Comparison of ENCODE assay signal across 28 cellular contexts in genomic region chr7:134699871-134700270, GRCh38. TPM values are rescaled to one million over a fixed set of nuclear protein-coding genes. Genes with fewer than 3 reads are reported as not detected.
DNase-seq lines count a peak whose midpoint lies in the region; TF ChIP-seq lines count a peak whose summit lies in the region.
"Had no signal": no experiment of that assay in that cellular context is flagged by ENCODE, and none has a peak within 500 bp of the region (broad histone marks: within the 10 kb centered on the region; RNA-seq: fewer than 3 reads in every experiment).

No MANE protein-coding gene starts in this region.

- no peaks in the 10 kb centered on the region for H3K27me3 Mint-ChIP-seq in nephron (ENCODE audit: low read depth)
- H3K27me3 Mint-ChIP-seq: activated naive CD8-positive, alpha-beta T cell treated with anti-CD3 and anti-CD28 coated beads, Interleukin-2, amount 50 U/mL, for 24 hours; brain had no signal

- H3K4me3 ChIP-seq in GM23248 (no peak overlapping the region), tibial nerve (no peak overlapping the region)
- H3K4me3 ChIP-seq: BLaER1, heart right ventricle, suprapubic skin had no signal

- no peaks in the 10 kb centered on the region for H3K79me2 ChIP-seq in GM23248 (ENCODE audit: insufficient read depth)

- in situ Hi-C loops in GM23248 (cut with MboI): loop anchor here (25.0 kb wide), 1 partner anchor 262 kb away; no protein-coding TSS in a partner anchor

- peak overlapping the region; percentile 37 for H2AFZ ChIP-seq in GM23248

- H4K20me1 ChIP-seq in GM23248 (ENCODE audit: insufficient read depth): no peaks in the 10 kb centered on the region
- H4K20me1 ChIP-seq: BLaER1 had no signal

- no peak overlapping the region for H3K4me3 Mint-ChIP-seq in nephron
- H3K4me3 Mint-ChIP-seq: activated naive CD8-positive, alpha-beta T cell treated with anti-CD3 and anti-CD28 coated beads, Interleukin-2, amount 50 U/mL, for 24 hours; brain; naive thymus-derived CD4-positive, alpha-beta T cell; stimulated activated naive B cell treated with anti-CD40 and anti-IgM and Interleukin-4, amounts not matched to agents 10 μg/mL and 1 μg/mL and 100 μg/mL, for 72 hours had no signal

- peaks cover 32% of the 10 kb centered on the region for H3K4me1 Mint-ChIP-seq in nephron
- H3K4me1 Mint-ChIP-seq: activated naive CD8-positive, alpha-beta T cell treated with anti-CD3 and anti-CD28 coated beads, Interleukin-2, amount 50 U/mL, for 24 hours; naive thymus-derived CD4-positive, alpha-beta T cell; stimulated activated naive B cell treated with anti-CD40 and anti-IgM and Interleukin-4, amounts not matched to agents 10 μg/mL and 1 μg/mL and 100 μg/mL, for 72 hours had no signal

- peak in 1 of 2 donors; percentile 8 for TF ChIP-seq EP300 in tibial nerve (IDR thresholded peaks at IDR 0.05)

- H3F3A ChIP-seq in GM23248 (ENCODE audit: insufficient read depth): peaks cover 27% of the 10 kb centered on the region

- peak overlapping the region; percentile 39 for H3K4me2 ChIP-seq in GM23248 (ENCODE audit: unreplicated experiment)
- H3K4me2 ChIP-seq: BLaER1 had no signal

- TF ChIP-seq POLR2A in tibial nerve (IDR thresholded peaks at IDR 0.05): no peak

- peak overlapping the region in 2 of 3 experiments; percentile 17 to 19 for H3K27ac Mint-ChIP-seq in nephron
- H3K27ac Mint-ChIP-seq: activated naive CD8-positive, alpha-beta T cell treated with anti-CD3 and anti-CD28 coated beads, Interleukin-2, amount 50 U/mL, for 24 hours; brain; naive thymus-derived CD4-positive, alpha-beta T cell; stimulated activated naive B cell treated with anti-CD40 and anti-IgM and Interleukin-4, amounts not matched to agents 10 μg/mL and 1 μg/mL and 100 μg/mL, for 72 hours had no signal

- H3K9ac ChIP-seq in GM23248: no peak overlapping the region
- H3K9ac ChIP-seq: BLaER1 had no signal

- H3K4me1 ChIP-seq in GM23248 (ENCODE audit: insufficient read depth) (peaks cover 22% of the 10 kb centered on the region), tibial nerve (peaks cover 0 to 72% (median 39%) of the 10 kb centered on the region in 4 donors)

- no peaks in the 10 kb centered on the region for H3K9me2 ChIP-seq in GM23248 (ENCODE audit: insufficient read depth)

- H3K27ac ChIP-seq in GM23248 (no peak overlapping the region), tibial nerve (peak overlapping the region; percentile 36 to 93 (median 73))
- H3K27ac ChIP-seq: BLaER1, suprapubic skin had no signal

- peaks cover 2% of the 10 kb centered on the region for H3K9me3 Mint-ChIP-seq in nephron
- H3K9me3 Mint-ChIP-seq: activated naive CD8-positive, alpha-beta T cell treated with anti-CD3 and anti-CD28 coated beads, Interleukin-2, amount 50 U/mL, for 24 hours; brain; naive thymus-derived CD4-positive, alpha-beta T cell; stimulated activated naive B cell treated with anti-CD40 and anti-IgM and Interleukin-4, amounts not matched to agents 10 μg/mL and 1 μg/mL and 100 μg/mL, for 72 hours had no signal

- no peaks in the 10 kb centered on the region for H3K9me3 ChIP-seq in GM23248 (ENCODE audit: low read depth)
- no peaks in the 10 kb centered on the region for H3K9me3 ChIP-seq in tibial nerve
- H3K9me3 ChIP-seq: BLaER1, heart right ventricle, suprapubic skin had no signal

- DNase-seq in GM23248: no peak
- peak; percentile 83 for DNase-seq in dedifferentiated amniotic fluid mesenchymal stem cell (ENCODE audit: extremely low spot score)
- no peak for DNase-seq in tibial nerve (ENCODE audit: low spot score in 2 of 2)
- DNase-seq in SK-N-DZ (ENCODE audit: low spot score): no peak
- DNase-seq in SHP77 (lab: John Stamatoyannopoulos, UW): no peak
- DNase-seq in stimulated activated CD4-positive, alpha-beta T cell treated with anti-CD3 and anti-CD28 coated beads, Interleukin-4, amount 100 ng/mL, for 1 hour: no peak
- DNase-seq: ACHN; activated CD4-positive, alpha-beta T cell treated with anti-CD3 and anti-CD28 coated beads, Interleukin-2, amount 50 U/mL, for 48 hours; activated gamma-delta T cell treated with Interleukin-2 at 50 U/mL for 16 hours; activated naive CD8-positive, alpha-beta T cell treated with anti-CD3 and anti-CD28 coated beads, Interleukin-2, amount 50 U/mL, for 24 hours; activated T-cell treated with anti-CD3 and anti-CD28 coated beads, Interleukin-2, amount 50 U/mL, for 48 hours; DMS153; foreskin fibroblast; heart right ventricle; Kasumi-1; naive thymus-derived CD4-positive, alpha-beta T cell; NCI-H1436; NCI-H226; NCI-H526 treated with DMSO at 0.1 percent for 48 hours; NK-92 treated with Interleukin-12 subunit alpha and Interleukin-12 subunit beta, amount 100 ng/mL, for 24 hours; nucleus accumbens; PC-3; stimulated activated naive B cell treated with anti-CD40 and anti-IgM and Interleukin-4, amounts not matched to agents 10 μg/mL and 1 μg/mL and 100 μg/mL, for 72 hours; T-helper 2 cell had no signal

- no peak for TF ChIP-seq CTCF in nephron (IDR thresholded peaks at IDR 0.05; ENCODE audit: unreplicated experiment in 3 of 3)
- TF ChIP-seq CTCF in tibial nerve (IDR thresholded peaks at IDR 0.05): no peak

- H3K36me3 Mint-ChIP-seq in nephron (ENCODE audit: low read depth): no peaks in the 10 kb centered on the region
- H3K36me3 Mint-ChIP-seq: brain; naive thymus-derived CD4-positive, alpha-beta T cell; stimulated activated naive B cell treated with anti-CD40 and anti-IgM and Interleukin-4, amounts not matched to agents 10 μg/mL and 1 μg/mL and 100 μg/mL, for 72 hours had no signal

- 88% methylated on average over 2 of the region's 2 CpGs for WGBS in GM23248 (ENCODE audit: low coverage in 1 of 2, low lambda C conversion rate in 2 of 2, missing lambda C conversion rate in 2 of 2), 2 experiments
- WGBS in tibial nerve, 2 donors: 38 to 43% methylated on average over 2 of the region's 2 CpGs

- H3K36me3 ChIP-seq in GM23248 (ENCODE audit: low read depth) (no peaks in the 10 kb centered on the region), tibial nerve (no peaks in the 10 kb centered on the region)
- H3K36me3 ChIP-seq: BLaER1, heart right ventricle, suprapubic skin had no signal

- H3K27me3 ChIP-seq in GM23248 (replicated peaks; ENCODE audit: insufficient read depth) (no peaks in the 10 kb centered on the region), tibial nerve (no peaks in the 10 kb centered on the region)
- H3K27me3 ChIP-seq: BLaER1, heart right ventricle, suprapubic skin had no signal

RNA-seq across cellular contexts. Expression of gene BPGM, which starts 53.2 kb away (rescaled TPM):
- 33.3 and 37.4 TPM in 2 replicates for total RNA-seq in GM23248 (2014; rRNA removed; shearing (Covaris generic))
- polyA plus RNA-seq in GM23248 (2016; fragmentation: Nextera tagmentation; extraction: Ambion mirVana): 41.3 and 41.6 TPM in 2 replicates
- 10 to 100 TPM in 3 of 4 donors, 1 to 10 TPM in 1; 8.8 to 24.9 (median 24.0) TPM for total RNA-seq in tibial nerve
- 23.5 and 26.7 TPM in 2 replicates for polyA plus RNA-seq in SK-N-DZ (2014; cell fraction: cytosol; rRNA removed)
- 9.0 and 14.4 TPM in 2 replicates for polyA plus RNA-seq in SK-N-DZ (2014; cell fraction: nucleus; rRNA removed)
